In the genomic region with DNA sequence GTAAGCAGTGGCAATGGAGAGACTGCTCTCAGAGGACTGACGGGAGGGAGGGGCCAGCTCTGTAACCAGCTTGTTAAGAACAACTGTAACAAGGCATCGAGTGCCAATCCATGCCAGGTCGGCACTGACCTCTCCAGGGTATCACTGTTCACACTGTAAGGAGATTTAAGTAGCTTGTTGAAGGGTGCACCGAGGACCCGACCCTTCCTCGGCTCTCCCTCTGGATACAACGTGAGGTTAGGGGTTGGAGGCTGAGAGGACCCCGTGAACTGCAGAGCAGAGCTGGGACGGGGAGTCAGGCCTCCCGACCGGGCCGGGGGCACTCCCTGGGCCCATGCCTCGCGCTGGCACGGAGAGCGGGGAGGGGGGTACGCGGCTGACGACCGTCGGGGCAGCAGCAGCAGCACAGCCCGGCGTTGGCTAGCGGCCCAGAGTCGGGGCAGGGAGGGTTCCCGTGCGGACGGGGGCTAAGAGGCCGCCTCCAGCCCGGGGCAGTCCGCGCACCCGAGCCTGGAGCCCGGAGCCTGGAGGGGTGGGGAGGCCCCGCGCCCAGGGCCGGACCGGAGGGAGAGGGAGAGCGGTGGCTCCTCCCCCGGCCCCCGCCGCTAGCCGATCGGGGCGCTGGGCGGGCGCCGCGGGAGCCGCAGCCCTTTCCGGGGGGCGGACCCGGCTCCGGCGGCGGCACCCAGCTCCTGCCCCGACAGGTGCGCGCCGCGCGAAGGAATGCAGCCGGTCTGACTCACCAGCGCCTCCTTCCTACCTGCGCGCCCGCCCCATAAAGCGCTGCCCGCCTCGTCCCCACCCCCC, we compare ENCODE assay signal across 8 cellular contexts. TPM values are rescaled to one million over a fixed set of nuclear protein-coding genes. Genes with fewer than 3 reads are reported as not detected.
A peak's percentile ranks its signal among the peaks of the same experiment; 100 is the strongest.
DNase-seq lines count a peak whose midpoint lies in the region; ATAC-seq and TF ChIP-seq lines count a peak whose summit lies in the region.

A gene (plus strand): TSS at position 804 of the 807 bp plus-strand sequence. CDS start 3,245 bp downstream, outside the sequence.

- no peak within 1 kb of the TSS for H2AFZ ChIP-seq in H9 (ENCODE audit: low read length)

- H2BK120ac ChIP-seq in H9 (ENCODE audit: low read depth, low read length, poor library complexity, severe bottlenecking), result no peak within 1 kb of the TSS

- H3K4me1 ChIP-seq in H9 (ENCODE audit: insufficient read depth, low read length), result no peaks in the 10 kb centered on the region; the same call in 1 of the 2 replicates

- H4K5ac ChIP-seq in H9 (ENCODE audit: insufficient read length, low read depth, low read length), result no peak within 1 kb of the TSS

- no peak within 1 kb of the TSS for H3K9ac ChIP-seq in H9 (ENCODE audit: extremely low read depth, insufficient read length, low read length)

- TF ChIP-seq CTCF in H9 (conservative IDR thresholded peaks at IDR 0.05) (peak; percentile 51), brain (conservative IDR thresholded peaks at IDR 0.05) (no peak)

- H3K9me3 Mint-ChIP-seq in H9 (no peaks in the 10 kb centered on the region), brain (no peaks in the 10 kb centered on the region)

- ATAC-seq in GM21423 (IDR thresholded peaks at IDR 0.05; ENCODE audit: unreplicated experiment), result no peak

- no peak within 1 kb of the TSS for H2BK20ac ChIP-seq in H9 (ENCODE audit: low read depth, low read length, poor library complexity, severe bottlenecking)

- peak within 1 kb of the TSS; percentile 54 for H3K4me2 ChIP-seq in H9 (ENCODE audit: insufficient read depth, insufficient read length, low read length)

- no peak within 1 kb of the TSS for H2BK12ac ChIP-seq in H9 (ENCODE audit: insufficient read length, low read depth, low read length)

- H3K27me3 Mint-ChIP-seq in H9 (ENCODE audit: low read depth), result peaks cover 37% of the 10 kb centered on the region
- peaks cover 72% of the 10 kb centered on the region for H3K27me3 Mint-ChIP-seq in brain

- no CpG with 5 or more reads among the region's 70 CpGs for WGBS in H9 (ENCODE audit: extremely low coverage, insufficient read length, low lambda C conversion rate)

- H3K23me2 ChIP-seq in H9 (ENCODE audit: insufficient read length, low read depth, low read length, poor library complexity, severe bottlenecking), result peaks cover 11% of the 10 kb centered on the region

- H3K14ac ChIP-seq in H9 (ENCODE audit: insufficient read depth, low read length), result peak within 1 kb of the TSS; percentile 79

- H3K27ac Mint-ChIP-seq in H9, result peak within 1 kb of the TSS in 1 of 3 experiments; percentile 81; a peak in 2 of 7 replicates
- peak within 1 kb of the TSS in 3 of 5 experiments; percentile 50 to 90 (median 75) for H3K27ac Mint-ChIP-seq in brain

- no peak within 1 kb of the TSS for H4K91ac ChIP-seq in H9 (ENCODE audit: insufficient read length, low read depth, low read length)

- no peak within 1 kb of the TSS for H2BK5ac ChIP-seq in H9 (ENCODE audit: insufficient read length, low read length)

- H3K4me3 Mint-ChIP-seq in H9 (peak within 1 kb of the TSS; percentile 62 to 87), brain (peak within 1 kb of the TSS; percentile 69 to 86 (median 79))

- no peaks in the 10 kb centered on the region for H3K79me2 ChIP-seq in H9 (ENCODE audit: insufficient read depth, low read length)

- no peaks in the 10 kb centered on the region for H3K9me3 ChIP-seq in H9 (ENCODE audit: control insufficient read depth, low read depth, low read length)

- H3K79me1 ChIP-seq in H9 (ENCODE audit: insufficient read depth, low read depth, low read length, poor library complexity, severe bottlenecking), result no peaks in the 10 kb centered on the region

- no peak within 1 kb of the TSS for H3K27ac ChIP-seq in H9 (ENCODE audit: insufficient read length, low read depth, low read length)

- no peaks in the 10 kb centered on the region for H4K20me1 ChIP-seq in H9 (ENCODE audit: control insufficient read depth, insufficient read depth, insufficient read length)

- H2BK15ac ChIP-seq in H9 (ENCODE audit: low read depth, low read length), result no peak within 1 kb of the TSS

- H3K36me3 Mint-ChIP-seq in H9 (ENCODE audit: insufficient read depth in 1 of 3, low read depth in 3 of 3), result no peaks in the 10 kb centered on the region; a peak in 1 of 7 replicates
- H3K36me3 Mint-ChIP-seq in brain, result no peaks in the 10 kb centered on the region

- no peak within 1 kb of the TSS for H3K18ac ChIP-seq in H9 (ENCODE audit: insufficient read length, low read depth, low read length)

- H3T11ph ChIP-seq in H9 (ENCODE audit: low read length), result no peak within 1 kb of the TSS

- DNase-seq in A172 (ENCODE audit: low spot score) (no peak), H9 (peak; percentile 95), T-helper 9 cell (peak; percentile 58), kidney tubule cell (ENCODE audit: low spot score) (peak; percentile 88), SK-N-DZ (ENCODE audit: low spot score) (no peak)
- DNase-seq in stimulated activated CD4-positive, alpha-beta T cell treated with anti-CD3 and anti-CD28 coated beads, Interleukin-1b, Interleukin-23, amount 100 ng/mL, for 4 hours (ENCODE audit: low read depth in 2 of 2), result peak; percentile 48

- no peak within 1 kb of the TSS for H3K56ac ChIP-seq in H9 (ENCODE audit: insufficient read length, low read depth, low read length)

- no peak within 1 kb of the TSS for H3K4ac ChIP-seq in H9 (ENCODE audit: low read depth, low read length)

- no peak within 1 kb of the TSS for H2AK5ac ChIP-seq in H9 (ENCODE audit: insufficient read length, low read length)

- H3K23ac ChIP-seq in H9 (ENCODE audit: insufficient read length, low read depth, low read length), result no peak within 1 kb of the TSS

- no peak within 1 kb of the TSS for H4K8ac ChIP-seq in H9 (replicated peaks; ENCODE audit: insufficient read length, low read depth, low read length)

- H3K27me3 ChIP-seq in H9 (ENCODE audit: insufficient read depth, low read length), result peaks cover 4% of the 10 kb centered on the region; the same call in 1 of the 2 replicates

- peaks cover 4 to 6% of the 10 kb centered on the region in 2 experiments for H3K4me1 Mint-ChIP-seq in H9
- H3K4me1 Mint-ChIP-seq in brain, result peaks cover 6% of the 10 kb centered on the region

RNA-seq across cellular contexts. Expression of the gene that starts here (rescaled TPM):
- total RNA-seq in A172 (2014; rRNA removed; shearing (Covaris generic)), result 15.0 and 15.2 TPM in 2 replicates
- 3.9 and 5.3 TPM in 2 replicates for total RNA-seq in H9 (2021)
- 29.4 TPM for polyA plus RNA-seq in brain (ENCODE audit: insufficient read depth, low read depth, low replicate concordance)
- polyA plus RNA-seq in SK-N-DZ (2014; cell fraction: cytosol; rRNA removed), result 0.62 and 1.4 TPM in 2 replicates
- 0.23 and 0.32 TPM in 2 replicates for polyA plus RNA-seq in SK-N-DZ (2014; cell fraction: nucleus; rRNA removed)

Comparison
In these comparisons a context has a peak if more than half of its experiments do, and no peak if none do; other contexts are left out.
1. DNase-seq: peak in H9 (single experiment), T-helper 9 cell (single experiment), kidney tubule cell (single experiment) and stimulated activated CD4-positive, alpha-beta T cell treated with anti-CD3 and anti-CD28 coated beads, Interleukin-1b, Interleukin-23, amount 100 ng/mL, for 4 hours (2 of 2); none in A172 (single experiment) and SK-N-DZ (single experiment).